Comparison of ENCODE assay signal across 15 cellular contexts in genomic region chrX:133544105-133544504, GRCh38.
DNase-seq lines count a peak whose midpoint lies in the region; ATAC-seq and TF ChIP-seq lines count a peak whose summit lies in the region.
"Had no signal": no experiment of that assay in that cellular context is flagged by ENCODE, and none has a peak within 500 bp of the region (broad histone marks: within the 10 kb centered on the region; RNA-seq: fewer than 3 reads in every experiment).

No MANE protein-coding gene starts in this region.

- no peaks in the 10 kb centered on the region for H3K9me3 ChIP-seq in GM23248 (ENCODE audit: low read depth)
- no peaks in the 10 kb centered on the region for H3K9me3 ChIP-seq in transverse colon
- H3K9me3 ChIP-seq: gastrocnemius medialis had no signal

- H3K4me3 Mint-ChIP-seq in natural killer cell = no peak overlapping the region
- H3K4me3 Mint-ChIP-seq: activated CD8-positive, alpha-beta T cell treated with anti-CD3 and anti-CD28 coated beads for 36 hours; memory B cell; stimulated activated naive B cell treated with anti-CD40 and anti-IgM and Interleukin-4, amounts not matched to agents 10 μg/mL and 1 μg/mL and 100 μg/mL, for 72 hours had no signal

- no peak overlapping the region for H3K27ac Mint-ChIP-seq in natural killer cell
- H3K27ac Mint-ChIP-seq: activated CD8-positive, alpha-beta T cell treated with anti-CD3 and anti-CD28 coated beads for 36 hours; memory B cell; stimulated activated naive B cell treated with anti-CD40 and anti-IgM and Interleukin-4, amounts not matched to agents 10 μg/mL and 1 μg/mL and 100 μg/mL, for 72 hours had no signal

- H4K20me1 ChIP-seq in GM23248 (ENCODE audit: insufficient read depth) = no peaks in the 10 kb centered on the region

- peak overlapping the region; percentile 36 for H3K4me2 ChIP-seq in GM23248 (ENCODE audit: unreplicated experiment)

- H3K27me3 ChIP-seq in GM23248 (replicated peaks; ENCODE audit: insufficient read depth) = no peaks in the 10 kb centered on the region
- H3K27me3 ChIP-seq in transverse colon = no peaks in the 10 kb centered on the region
- H3K27me3 ChIP-seq: gastrocnemius medialis had no signal

- no peaks in the 10 kb centered on the region for H3K36me3 Mint-ChIP-seq in natural killer cell
- H3K36me3 Mint-ChIP-seq: memory B cell; stimulated activated naive B cell treated with anti-CD40 and anti-IgM and Interleukin-4, amounts not matched to agents 10 μg/mL and 1 μg/mL and 100 μg/mL, for 72 hours had no signal

- CTCF ChIA-PET in RWPE1 (lab: Yijun Ruan, JAX) = no interaction called here

- ATAC-seq in natural killer cell = no peak
- ATAC-seq: activated CD8-positive, alpha-beta T cell treated with anti-CD3 and anti-CD28 coated beads for 36 hours; stimulated activated naive B cell treated with anti-CD40 and anti-IgM and Interleukin-4, amounts not matched to agents 10 μg/mL and 1 μg/mL and 100 μg/mL, for 72 hours had no signal

- no peak for TF ChIP-seq EP300 in transverse colon (IDR thresholded peaks at IDR 0.05; ENCODE audit: low read depth)

- H3K9ac ChIP-seq in GM23248 = peak overlapping the region; percentile 64

- H2AFZ ChIP-seq in GM23248 = no peak overlapping the region

- no peaks in the 10 kb centered on the region for H3F3A ChIP-seq in GM23248 (ENCODE audit: insufficient read depth)

- POLR2A ChIA-PET in RWPE1 (lab: Yijun Ruan, JAX; ENCODE audit: low non-redundant PET) = no interaction called here

- peaks cover 0 to 2% of the 10 kb centered on the region in 2 donors for H3K9me3 Mint-ChIP-seq in natural killer cell
- H3K9me3 Mint-ChIP-seq: activated CD8-positive, alpha-beta T cell treated with anti-CD3 and anti-CD28 coated beads for 36 hours had no signal

- TF ChIP-seq CTCF in RWPE1 (conservative IDR thresholded peaks at IDR 0.05; ENCODE audit: low read depth) (no peak), fibroblast of pulmonary artery (IDR thresholded peaks at IDR 0.05; ENCODE audit: low read length, missing control alignments) (no peak), retinal pigment epithelial cell (conservative IDR thresholded peaks at IDR 0.05; ENCODE audit: low read depth, low read length) (no peak), transverse colon (IDR thresholded peaks at IDR 0.05) (no peak), natural killer cell (IDR thresholded peaks at IDR 0.05) (no peak)

- H3K4me1 ChIP-seq in GM23248 (ENCODE audit: insufficient read depth) = no peaks in the 10 kb centered on the region
- H3K4me1 ChIP-seq in transverse colon = no peaks in the 10 kb centered on the region

- H3K4me3 ChIP-seq in GM23248 = no peak overlapping the region
- no peak overlapping the region for H3K4me3 ChIP-seq in fibroblast of pulmonary artery (replicated peaks; ENCODE audit: low read depth, low read length)
- H3K4me3 ChIP-seq in retinal pigment epithelial cell (ENCODE audit: low read length) = no peak overlapping the region
- H3K4me3 ChIP-seq in transverse colon = no peak overlapping the region
- H3K4me3 ChIP-seq: gastrocnemius medialis, SK-N-MC had no signal

- no peaks in the 10 kb centered on the region for H3K4me1 Mint-ChIP-seq in natural killer cell
- H3K4me1 Mint-ChIP-seq: memory B cell; stimulated activated naive B cell treated with anti-CD40 and anti-IgM and Interleukin-4, amounts not matched to agents 10 μg/mL and 1 μg/mL and 100 μg/mL, for 72 hours had no signal

- H3K27ac ChIP-seq in GM23248 = peak overlapping the region; percentile 79
- H3K27ac ChIP-seq in RWPE1 = no peak overlapping the region
- H3K27ac ChIP-seq in transverse colon = no peak overlapping the region
- H3K27ac ChIP-seq: gastrocnemius medialis, SK-N-MC had no signal

- DNase-seq in GM23248 = peak; percentile 84
- DNase-seq in RWPE1 (ENCODE audit: low spot score) = peak; percentile 13
- peak; percentile 54 for DNase-seq in fibroblast of pulmonary artery (ENCODE audit: low read depth)
- DNase-seq in retinal pigment epithelial cell (ENCODE audit: low read depth) = peak; percentile 29
- no peak for DNase-seq in transverse colon
- DNase-seq in natural killer cell = no peak
- no peak for DNase-seq in foreskin melanocyte
- DNase-seq in medulla oblongata (ENCODE audit: extremely low spot score) = no peak
- DNase-seq: activated CD8-positive, alpha-beta T cell treated with anti-CD3 and anti-CD28 coated beads for 36 hours; amygdala; gastrocnemius medialis; NCI-H226; stimulated activated naive B cell treated with anti-CD40 and anti-IgM and Interleukin-4, amounts not matched to agents 10 μg/mL and 1 μg/mL and 100 μg/mL, for 72 hours had no signal

- no peaks in the 10 kb centered on the region for H3K9me2 ChIP-seq in GM23248 (ENCODE audit: insufficient read depth)

- in situ Hi-C loops in GM23248 (cut with MboI) (no loop called here), transverse colon (cut with MboI; ENCODE audit: low pct_ligation_motif_present in 1 of 4, low pct_unique_long_range_greater_than_20kb in 1 of 4, low sequenced_read_pairs in 3 of 4) (no loop called here)

- intact Hi-C loops in transverse colon (cut with DNase I; ENCODE audit: low total_unique reads) (no loop called here), natural killer cell (cut with micrococcal nuclease) (no loop called here)

- H3K36me3 ChIP-seq in GM23248 (ENCODE audit: low read depth) = no peaks in the 10 kb centered on the region
- no peaks in the 10 kb centered on the region for H3K36me3 ChIP-seq in transverse colon
- H3K36me3 ChIP-seq: gastrocnemius medialis had no signal

- 8 to 14% methylated on average over 3 of the region's 3 CpGs for WGBS in GM23248 (ENCODE audit: low coverage in 1 of 2, low lambda C conversion rate in 2 of 2, missing lambda C conversion rate in 2 of 2), 2 experiments
- 0 to 58% methylated on average over 1 to 3 of the region's 3 CpGs for WGBS in transverse colon (ENCODE audit: low coverage in 1 of 2), 2 donors

- TF ChIP-seq POLR2A in transverse colon (IDR thresholded peaks at IDR 0.05) = no peak

- no peaks in the 10 kb centered on the region for H3K79me2 ChIP-seq in GM23248 (ENCODE audit: insufficient read depth)

- peaks cover 5 to 10% of the 10 kb centered on the region in 2 donors for H3K27me3 Mint-ChIP-seq in natural killer cell (ENCODE audit: low read depth in 2 of 2)
- H3K27me3 Mint-ChIP-seq: activated CD8-positive, alpha-beta T cell treated with anti-CD3 and anti-CD28 coated beads for 36 hours; memory B cell; stimulated activated naive B cell treated with anti-CD40 and anti-IgM and Interleukin-4, amounts not matched to agents 10 μg/mL and 1 μg/mL and 100 μg/mL, for 72 hours had no signal

Comparison
In these comparisons a context has a peak if more than half of its experiments do, and no peak if none do; other contexts are left out.
1. DNase-seq: peak in GM23248 (single experiment), RWPE1 (single experiment), fibroblast of pulmonary artery (single experiment) and retinal pigment epithelial cell (single experiment); none in transverse colon (single experiment), natural killer cell (single experiment), foreskin melanocyte (single experiment) and medulla oblongata (single experiment).